1 cellular context compared by ENCODE assay signal in genomic region chr16:77236063-77236511, GRCh38.
TF ChIP-seq lines count a peak whose summit lies in the region.

No MANE protein-coding gene starts in this region.

TF ChIP-seq in HepG2, 621 proteins besides CTCF, POLR2A, EP300 and RAD21 (continued from another document and continues in another):
- TF ChIP-seq ZNF142 (CRISPR knock-in tag; IDR thresholded peaks at IDR 0.05) (peak; percentile 65; the same call in 1 of the 2 replicates), PRDM4 (CRISPR knock-in tag; IDR thresholded peaks at IDR 0.05; ENCODE audit: borderline replicate concordance) (peak; percentile 50; the same call in 1 of the 2 replicates), ETS1 (CRISPR knock-in tag; IDR thresholded peaks at IDR 0.05) (no peak), TEAD3 (CRISPR knock-in tag; optimal IDR thresholded peaks at IDR 0.05; ENCODE audit: borderline replicate concordance) (peak; percentile 76), ZNF12 (CRISPR knock-in tag; IDR thresholded peaks at IDR 0.05) (peak; percentile 45; the same call in 1 of the 2 replicates), GRHL1 (CRISPR knock-in tag; conservative IDR thresholded peaks at IDR 0.05) (no peak), ATF7 (IDR thresholded peaks at IDR 0.05) (no peak), ATF7 (CRISPR knock-in tag; IDR thresholded peaks at IDR 0.05) (no peak), MYC (CRISPR knock-in tag; IDR thresholded peaks at IDR 0.05; ENCODE audit: borderline replicate concordance) (peak; percentile 60; the same call in 1 of the 2 replicates), CEBPG (CRISPR knock-in tag; IDR thresholded peaks at IDR 0.05) (peak; percentile 71), ARHGAP35 (CRISPR knock-in tag; IDR thresholded peaks at IDR 0.05; ENCODE audit: borderline replicate concordance) (peak; percentile 60; the same call in 1 of the 2 replicates), DR1 (CRISPR knock-in tag; IDR thresholded peaks at IDR 0.05) (0 out of 2 replicates have a peak, but pooled peaks have one; percentile 21), NR1H2 (CRISPR knock-in tag; IDR thresholded peaks at IDR 0.05; ENCODE audit: borderline replicate concordance, low read depth) (no peak), ADNP (CRISPR knock-in tag; IDR thresholded peaks at IDR 0.05) (no peak), ATF7-NPFF (CRISPR knock-in tag; IDR thresholded peaks at IDR 0.05; ENCODE audit: low read depth) (no peak), ZNF747 (CRISPR knock-in tag; IDR thresholded peaks at IDR 0.05; ENCODE audit: borderline replicate concordance) (no peak; the same call in 1 of the 2 replicates), FOXK1 (CRISPR knock-in tag; IDR thresholded peaks at IDR 0.05; ENCODE audit: borderline replicate concordance, low read depth) (peak; percentile 63; the same call in 1 of the 2 replicates), NFRKB (IDR thresholded peaks at IDR 0.05) (no peak), ZNF672 (CRISPR knock-in tag; IDR thresholded peaks at IDR 0.05) (no peak), SRSF4 (IDR thresholded peaks at IDR 0.05; ENCODE audit: low read depth, low read length, poor library complexity, severe bottlenecking) (no peak), MAZ (IDR thresholded peaks at IDR 0.05; ENCODE audit: borderline replicate concordance, low read depth, low read length) (peak; percentile 36; the same call in 1 of the 2 replicates), MAZ (CRISPR knock-in tag; IDR thresholded peaks at IDR 0.05; ENCODE audit: low read depth) (no peak), RARA (CRISPR knock-in tag; IDR thresholded peaks at IDR 0.05) (no peak), KDM6A (CRISPR knock-in tag; IDR thresholded peaks at IDR 0.05; ENCODE audit: low read depth) (no peak), KLF9 (CRISPR knock-in tag; IDR thresholded peaks at IDR 0.05; ENCODE audit: low read depth) (peak; percentile 71; the same call in 1 of the 2 replicates), PHF20 (CRISPR knock-in tag; IDR thresholded peaks at IDR 0.05) (no peak), MEIS2 (CRISPR knock-in tag; IDR thresholded peaks at IDR 0.05) (peak; percentile 76; the same call in 1 of the 2 replicates), ZNF30 (CRISPR knock-in tag; IDR thresholded peaks at IDR 0.05) (no peak), ATF4 (CRISPR knock-in tag; IDR thresholded peaks at IDR 0.05) (no peak)
- TF ChIP-seq, protein P1, sequence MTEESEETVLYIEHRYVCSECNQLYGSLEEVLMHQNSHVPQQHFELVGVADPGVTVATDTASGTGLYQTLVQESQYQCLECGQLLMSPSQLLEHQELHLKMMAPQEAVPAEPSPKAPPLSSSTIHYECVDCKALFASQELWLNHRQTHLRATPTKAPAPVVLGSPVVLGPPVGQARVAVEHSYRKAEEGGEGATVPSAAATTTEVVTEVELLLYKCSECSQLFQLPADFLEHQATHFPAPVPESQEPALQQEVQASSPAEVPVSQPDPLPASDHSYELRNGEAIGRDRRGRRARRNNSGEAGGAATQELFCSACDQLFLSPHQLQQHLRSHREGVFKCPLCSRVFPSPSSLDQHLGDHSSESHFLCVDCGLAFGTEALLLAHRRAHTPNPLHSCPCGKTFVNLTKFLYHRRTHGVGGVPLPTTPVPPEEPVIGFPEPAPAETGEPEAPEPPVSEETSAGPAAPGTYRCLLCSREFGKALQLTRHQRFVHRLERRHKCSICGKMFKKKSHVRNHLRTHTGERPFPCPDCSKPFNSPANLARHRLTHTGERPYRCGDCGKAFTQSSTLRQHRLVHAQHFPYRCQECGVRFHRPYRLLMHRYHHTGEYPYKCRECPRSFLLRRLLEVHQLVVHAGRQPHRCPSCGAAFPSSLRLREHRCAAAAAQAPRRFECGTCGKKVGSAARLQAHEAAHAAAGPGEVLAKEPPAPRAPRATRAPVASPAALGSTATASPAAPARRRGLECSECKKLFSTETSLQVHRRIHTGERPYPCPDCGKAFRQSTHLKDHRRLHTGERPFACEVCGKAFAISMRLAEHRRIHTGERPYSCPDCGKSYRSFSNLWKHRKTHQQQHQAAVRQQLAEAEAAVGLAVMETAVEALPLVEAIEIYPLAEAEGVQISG (CRISPR knock-in tag; IDR thresholded peaks at IDR 0.05) = peak; percentile 70
- TF ChIP-seq, protein P2, sequence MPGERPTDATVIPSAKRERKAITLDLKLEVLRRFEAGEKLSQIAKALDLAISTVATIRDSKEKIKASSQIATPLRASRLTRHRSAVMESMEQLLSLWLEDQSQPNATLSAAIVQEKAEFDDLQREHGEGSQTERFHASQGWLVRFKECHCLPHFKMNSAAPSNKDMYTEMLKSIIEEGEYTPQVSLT (CRISPR knock-in tag; IDR thresholded peaks at IDR 0.05; ENCODE audit: borderline replicate concordance, low read depth) = no peak
- TF ChIP-seq, protein P3, sequence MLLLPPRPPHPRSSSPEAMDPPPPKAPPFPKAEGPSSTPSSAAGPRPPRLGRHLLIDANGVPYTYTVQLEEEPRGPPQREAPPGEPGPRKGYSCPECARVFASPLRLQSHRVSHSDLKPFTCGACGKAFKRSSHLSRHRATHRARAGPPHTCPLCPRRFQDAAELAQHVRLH (CRISPR knock-in tag; IDR thresholded peaks at IDR 0.05; ENCODE audit: borderline replicate concordance, low read depth) = peak; percentile 90; the same call in 1 of the 2 replicates
- TF ChIP-seq, protein P4, sequence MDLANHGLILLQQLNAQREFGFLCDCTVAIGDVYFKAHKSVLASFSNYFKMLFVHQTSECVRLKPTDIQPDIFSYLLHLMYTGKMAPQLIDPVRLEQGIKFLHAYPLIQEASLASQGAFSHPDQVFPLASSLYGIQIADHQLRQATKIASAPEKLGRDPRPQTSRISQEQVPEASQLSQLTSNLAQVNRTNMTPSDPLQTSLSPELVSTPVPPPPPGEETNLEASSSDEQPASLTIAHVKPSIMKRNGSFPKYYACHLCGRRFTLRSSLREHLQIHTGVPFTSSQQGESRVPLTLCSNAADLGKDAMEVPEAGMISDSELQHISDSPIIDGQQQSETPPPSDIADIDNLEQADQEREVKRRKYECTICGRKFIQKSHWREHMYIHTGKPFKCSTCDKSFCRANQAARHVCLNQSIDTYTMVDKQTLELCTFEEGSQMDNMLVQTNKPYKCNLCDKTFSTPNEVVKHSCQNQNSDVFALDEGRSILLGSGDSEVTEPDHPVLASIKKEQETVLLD (CRISPR knock-in tag; IDR thresholded peaks at IDR 0.05; ENCODE audit: low read depth) = no peak
- TF ChIP-seq, protein P5, sequence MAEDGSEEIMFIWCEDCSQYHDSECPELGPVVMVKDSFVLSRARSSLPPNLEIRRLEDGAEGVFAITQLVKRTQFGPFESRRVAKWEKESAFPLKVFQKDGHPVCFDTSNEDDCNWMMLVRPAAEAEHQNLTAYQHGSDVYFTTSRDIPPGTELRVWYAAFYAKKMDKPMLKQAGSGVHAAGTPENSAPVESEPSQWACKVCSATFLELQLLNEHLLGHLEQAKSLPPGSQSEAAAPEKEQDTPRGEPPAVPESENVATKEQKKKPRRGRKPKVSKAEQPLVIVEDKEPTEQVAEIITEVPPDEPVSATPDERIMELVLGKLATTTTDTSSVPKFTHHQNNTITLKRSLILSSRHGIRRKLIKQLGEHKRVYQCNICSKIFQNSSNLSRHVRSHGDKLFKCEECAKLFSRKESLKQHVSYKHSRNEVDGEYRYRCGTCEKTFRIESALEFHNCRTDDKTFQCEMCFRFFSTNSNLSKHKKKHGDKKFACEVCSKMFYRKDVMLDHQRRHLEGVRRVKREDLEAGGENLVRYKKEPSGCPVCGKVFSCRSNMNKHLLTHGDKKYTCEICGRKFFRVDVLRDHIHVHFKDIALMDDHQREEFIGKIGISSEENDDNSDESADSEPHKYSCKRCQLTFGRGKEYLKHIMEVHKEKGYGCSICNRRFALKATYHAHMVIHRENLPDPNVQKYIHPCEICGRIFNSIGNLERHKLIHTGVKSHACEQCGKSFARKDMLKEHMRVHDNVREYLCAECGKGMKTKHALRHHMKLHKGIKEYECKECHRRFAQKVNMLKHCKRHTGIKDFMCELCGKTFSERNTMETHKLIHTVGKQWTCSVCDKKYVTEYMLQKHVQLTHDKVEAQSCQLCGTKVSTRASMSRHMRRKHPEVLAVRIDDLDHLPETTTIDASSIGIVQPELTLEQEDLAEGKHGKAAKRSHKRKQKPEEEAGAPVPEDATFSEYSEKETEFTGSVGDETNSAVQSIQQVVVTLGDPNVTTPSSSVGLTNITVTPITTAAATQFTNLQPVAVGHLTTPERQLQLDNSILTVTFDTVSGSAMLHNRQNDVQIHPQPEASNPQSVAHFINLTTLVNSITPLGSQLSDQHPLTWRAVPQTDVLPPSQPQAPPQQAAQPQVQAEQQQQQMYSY (CRISPR knock-in tag; IDR thresholded peaks at IDR 0.05) = no peak
- TF ChIP-seq, protein P6, sequence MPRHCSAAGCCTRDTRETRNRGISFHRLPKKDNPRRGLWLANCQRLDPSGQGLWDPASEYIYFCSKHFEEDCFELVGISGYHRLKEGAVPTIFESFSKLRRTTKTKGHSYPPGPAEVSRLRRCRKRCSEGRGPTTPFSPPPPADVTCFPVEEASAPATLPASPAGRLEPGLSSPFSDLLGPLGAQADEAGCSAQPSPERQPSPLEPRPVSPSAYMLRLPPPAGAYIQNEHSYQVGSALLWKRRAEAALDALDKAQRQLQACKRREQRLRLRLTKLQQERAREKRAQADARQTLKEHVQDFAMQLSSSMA (CRISPR knock-in tag; IDR thresholded peaks at IDR 0.05) = no peak
